8 cellular contexts compared by ENCODE assay signal in genomic region chrX:124211312-124211942, GRCh38.
A peak's percentile ranks its signal among the peaks of the same experiment; 100 is the strongest.
DNase-seq lines count a peak whose midpoint lies in the region; ATAC-seq, FAIRE-seq and TF ChIP-seq lines count a peak whose summit lies in the region.

No MANE protein-coding gene starts in this region.

- H3K4me1 ChIP-seq in kidney (ENCODE audit: control insufficient read depth in 1 of 2, insufficient read depth in 1 of 2, low read depth in 1 of 2, low read length in 2 of 2): no peaks in the 10 kb centered on the region

- ATAC-seq in GM18868 (IDR thresholded peaks at IDR 0.05; ENCODE audit: unreplicated experiment) (peak; percentile 88), HG03066 (IDR thresholded peaks at IDR 0.05; ENCODE audit: low read depth, unreplicated experiment) (peak; percentile 86)

- no peak overlapping the region for H3K27ac Mint-ChIP-seq in activated CD4-positive, alpha-beta memory T cell treated with anti-CD3 and anti-CD28 coated beads, Interleukin-2, amount 10 ng/mL, durations not matched to agents 7 days and 5 days

- peaks cover 1% of the 10 kb centered on the region for H3K27me3 Mint-ChIP-seq in activated CD4-positive, alpha-beta memory T cell treated with anti-CD3 and anti-CD28 coated beads, Interleukin-2, amount 10 ng/mL, durations not matched to agents 7 days and 5 days

- CTCF ChIA-PET in activated CD4-positive, alpha-beta memory T cell treated with anti-CD3 and anti-CD28 coated beads, Interleukin-2, amount 10 ng/mL, durations not matched to agents 7 days and 5 days (lab: Charles Lee): interaction anchor here (0.7 to 2.0 kb wide), 8 partner anchors 12 to 151 kb away, joined by 3 to 7 read pairs (median 3); partner anchors contain the start of gene SH2D1A

- H3K36me3 Mint-ChIP-seq in activated CD4-positive, alpha-beta memory T cell treated with anti-CD3 and anti-CD28 coated beads, Interleukin-2, amount 10 ng/mL, durations not matched to agents 7 days and 5 days (ENCODE audit: low read depth): peaks cover 6% of the 10 kb centered on the region

- in situ Hi-C loops in Caki2 (cut with HindIII; ENCODE audit: low pct_unique_long_range_greater_than_20kb, low sequenced_read_pairs): no loop called here

- H3K9me3 ChIP-seq in kidney (ENCODE audit: control insufficient read depth in 1 of 2, low read length in 2 of 2): no peaks in the 10 kb centered on the region

- DNase-seq in Caki2 (ENCODE audit: low read depth) (peak; percentile 31), NCI-H2196 (lab: John Stamatoyannopoulos, UW; ENCODE audit: unreplicated experiment) (peak; percentile 30), kidney (no peak)
- peak; percentile 24 for DNase-seq in activated CD4-positive, alpha-beta memory T cell treated with anti-CD3 and anti-CD28 coated beads, Interleukin-2, amount 10 ng/mL, durations not matched to agents 7 days and 5 days
- no peak for DNase-seq in activated effector memory CD4-positive, alpha-beta T cell treated with Interleukin-2 at 50 U/mL for 16 hours
- DNase-seq in activated naive CD4-positive, alpha-beta T cell treated with Interleukin-2 at 50 U/mL for 16 hours: no peak

- H3K4me3 ChIP-seq in kidney (ENCODE audit: low read length in 2 of 2): no peak overlapping the region

- FAIRE-seq in kidney (lab: Jason Lieb, UNC): peak; percentile 91

- intact Hi-C loops in kidney (cut with DNase I): no loop called here

- POLR2A ChIA-PET in activated CD4-positive, alpha-beta memory T cell treated with anti-CD3 and anti-CD28 coated beads, Interleukin-2, amount 10 ng/mL, durations not matched to agents 7 days and 5 days (lab: Charles Lee): interaction anchor here (2.2 kb wide), 1 partner anchor 135 kb away, joined by 11 read pairs; the partner anchor contains the start of gene SH2D1A

- no peak overlapping the region for H3K4me3 Mint-ChIP-seq in activated CD4-positive, alpha-beta memory T cell treated with anti-CD3 and anti-CD28 coated beads, Interleukin-2, amount 10 ng/mL, durations not matched to agents 7 days and 5 days

- H3K9ac ChIP-seq in kidney (ENCODE audit: low read length in 2 of 2): no peak overlapping the region

- H3K4me1 Mint-ChIP-seq in activated CD4-positive, alpha-beta memory T cell treated with anti-CD3 and anti-CD28 coated beads, Interleukin-2, amount 10 ng/mL, durations not matched to agents 7 days and 5 days: peaks cover 44% of the 10 kb centered on the region

- H3K36me3 ChIP-seq in kidney (ENCODE audit: control insufficient read depth in 1 of 2, insufficient read depth in 2 of 2, low read length in 2 of 2): no peaks in the 10 kb centered on the region

- TF ChIP-seq CTCF in kidney (IDR thresholded peaks at IDR 0.05; ENCODE audit: borderline replicate concordance, extremely low read depth, insufficient read depth): peak; percentile 38

- H3K27ac ChIP-seq in kidney (ENCODE audit: low read depth in 2 of 2, low read length in 2 of 2): no peak overlapping the region

- H3K9me3 Mint-ChIP-seq in activated CD4-positive, alpha-beta memory T cell treated with anti-CD3 and anti-CD28 coated beads, Interleukin-2, amount 10 ng/mL, durations not matched to agents 7 days and 5 days: no peaks in the 10 kb centered on the region

Comparison
In these comparisons a context has a peak if more than half of its experiments do, and no peak if none do; other contexts are left out.
1. DNase-seq: peak in Caki2 (single experiment), NCI-H2196 (single experiment) and activated CD4-positive, alpha-beta memory T cell treated with anti-CD3 and anti-CD28 coated beads, Interleukin-2, amount 10 ng/mL, durations not matched to agents 7 days and 5 days (single experiment); none in kidney (single experiment), activated effector memory CD4-positive, alpha-beta T cell treated with Interleukin-2 at 50 U/mL for 16 hours (single experiment) and activated naive CD4-positive, alpha-beta T cell treated with Interleukin-2 at 50 U/mL for 16 hours (single experiment).